23 cellular contexts compared by ENCODE assay signal in genomic region chr17:1872976-1873375, GRCh38. TPM values are rescaled to one million over a fixed set of nuclear protein-coding genes. Genes with fewer than 3 reads are reported as not detected.
DNase-seq lines count a peak whose midpoint lies in the region; ATAC-seq and TF ChIP-seq lines count a peak whose summit lies in the region.
"Had no signal": no experiment of that assay in that cellular context is flagged by ENCODE, and none has a peak within 500 bp of the region (broad histone marks: within the 10 kb centered on the region; RNA-seq: fewer than 3 reads in every experiment).

No MANE protein-coding gene starts in this region.

- no peak for TF ChIP-seq CTCF in CD4-positive, alpha-beta T cell (IDR thresholded peaks at IDR 0.05)

- CTCF ChIA-PET in CD4-positive, alpha-beta T cell (lab: Charles Lee): interaction anchor here (2.6 kb wide), 1 partner anchor 9 kb away, joined by 6 read pairs; no protein-coding TSS in a partner anchor

- peak overlapping the region; percentile 84 for H3K27ac Mint-ChIP-seq in CD4-positive, alpha-beta T cell
- H3K27ac Mint-ChIP-seq in T-helper 17 cell: peak overlapping the region; percentile 98
- H3K27ac Mint-ChIP-seq in central memory CD8-positive, alpha-beta T cell (ENCODE audit: low read depth): peak overlapping the region; percentile 66

- H3K27me3 ChIP-seq in CD4-positive, alpha-beta T cell (ENCODE audit: control insufficient read depth, insufficient read depth, low read length): no peaks in the 10 kb centered on the region
- H3K27me3 ChIP-seq: BLaER1 treated with 17β-estradiol and CSF1 and Interleukin-3, amounts not matched to agents 10 nM and 100 nM had no signal

- no peak overlapping the region for H3K27ac ChIP-seq in CD4-positive, alpha-beta T cell (ENCODE audit: low read depth, low read length)
- H3K27ac ChIP-seq: BLaER1 treated with 17β-estradiol and CSF1 and Interleukin-3, amounts not matched to agents 10 nM and 100 nM; HL-60; lower lobe of right lung had no signal

- no peaks in the 10 kb centered on the region for H3K27me3 Mint-ChIP-seq in CD4-positive, alpha-beta T cell
- no peaks in the 10 kb centered on the region for H3K27me3 Mint-ChIP-seq in T-helper 17 cell
- no peaks in the 10 kb centered on the region for H3K27me3 Mint-ChIP-seq in central memory CD8-positive, alpha-beta T cell

- intact Hi-C loops in CD4-positive, alpha-beta T cell (cut with DNase I, micrococcal nuclease): loop anchor here in 1 of 2 experiments (5.0 kb wide), 2 partner anchors 46 to 159 kb away; partner anchors contain the start of genes DPH1 and SMYD4

- POLR2A ChIA-PET in CD4-positive, alpha-beta T cell (lab: Charles Lee): interaction anchor here (3.5 kb wide), 1 partner anchor 43 kb away, joined by 16 read pairs; the partner anchor contains the start of genes RPA1 and SMYD4

- H3K9me3 ChIP-seq in CD4-positive, alpha-beta T cell (ENCODE audit: control insufficient read depth, low read length): no peaks in the 10 kb centered on the region
- H3K9me3 ChIP-seq in T-helper 17 cell (ENCODE audit: control insufficient read depth, low read length, poor library complexity, severe bottlenecking): no peaks in the 10 kb centered on the region
- H3K9me3 ChIP-seq: BLaER1 treated with 17β-estradiol and CSF1 and Interleukin-3, amounts not matched to agents 10 nM and 100 nM; lower lobe of right lung; SK-N-SH had no signal

- H3K4me1 Mint-ChIP-seq in CD4-positive, alpha-beta T cell (ENCODE audit: low read depth): peaks cover 45% of the 10 kb centered on the region
- peaks cover 43% of the 10 kb centered on the region for H3K4me1 Mint-ChIP-seq in T-helper 17 cell
- peaks cover 34% of the 10 kb centered on the region for H3K4me1 Mint-ChIP-seq in central memory CD8-positive, alpha-beta T cell

- H3K9me3 Mint-ChIP-seq in CD4-positive, alpha-beta T cell: no peaks in the 10 kb centered on the region
- no peaks in the 10 kb centered on the region for H3K9me3 Mint-ChIP-seq in central memory CD8-positive, alpha-beta T cell

- ATAC-seq in CD4-positive, alpha-beta T cell (ENCODE audit: poor library complexity): no peak
- no peak for ATAC-seq in T-helper 17 cell
- no peak for ATAC-seq in central memory CD8-positive, alpha-beta T cell (replicated peaks; ENCODE audit: extremely low read depth, poor library complexity, severe bottlenecking)
- ATAC-seq in HG03457 (IDR thresholded peaks at IDR 0.05; ENCODE audit: unreplicated experiment): no peak
- ATAC-seq: GM12878, lower lobe of right lung had no signal

- H3K36me3 Mint-ChIP-seq in CD4-positive, alpha-beta T cell (ENCODE audit: low read depth): peaks cover 53% of the 10 kb centered on the region
- peaks cover 15% of the 10 kb centered on the region for H3K36me3 Mint-ChIP-seq in T-helper 17 cell (ENCODE audit: low read depth)
- peaks cover 53% of the 10 kb centered on the region for H3K36me3 Mint-ChIP-seq in central memory CD8-positive, alpha-beta T cell (ENCODE audit: insufficient read depth)

- peak; percentile 30 for DNase-seq in activated CD4-positive, alpha-beta T cell treated with anti-CD3 and anti-CD28 coated beads for 48 hours
- no peak for DNase-seq in activated CD4-positive, alpha-beta T cell treated with anti-CD3 and anti-CD28 coated beads for 1 hour
- no peak for DNase-seq in CD4-positive, alpha-beta T cell
- no peak for DNase-seq in T-helper 17 cell
- no peak for DNase-seq in central memory CD8-positive, alpha-beta T cell (ENCODE audit: low spot score in 2 of 2)
- no peak for DNase-seq in NCI-H69 (lab: John Stamatoyannopoulos, UW)
- no peak for DNase-seq in 8988T
- DNase-seq: activated effector memory CD4-positive, alpha-beta T cell treated with Interleukin-2 at 50 U/mL for 16 hours; erythroblast; foreskin melanocyte; GDM1; lower lobe of right lung; NCI-H1417; NCI-H2107; NCI-H524; occipital lobe; retina; RPMI8226; SK-N-SH had no signal

- peak overlapping the region; percentile 59 for H3K4me3 Mint-ChIP-seq in CD4-positive, alpha-beta T cell
- H3K4me3 Mint-ChIP-seq in T-helper 17 cell: peak overlapping the region; percentile 85
- H3K4me3 Mint-ChIP-seq in central memory CD8-positive, alpha-beta T cell: peak overlapping the region; percentile 10

RNA-seq across cellular contexts. Expression of gene RPA1, which starts 43.2 kb away (rescaled TPM):
- 10 to 100 TPM; 38.6 to 38.7 TPM for total RNA-seq in CD4-positive, alpha-beta T cell
- 10 to 100 TPM; 67.4 to 81.4 TPM for total RNA-seq in T-helper 17 cell

RNA-seq across cellular contexts. Expression of gene SMYD4, which starts 43.3 kb away (rescaled TPM):
- 10 to 100 TPM in 1 of 2 experiments, 1 to 10 TPM in 1; 9.3 to 10.6 TPM for total RNA-seq in CD4-positive, alpha-beta T cell
- total RNA-seq in T-helper 17 cell: 10 to 100 TPM; 16.0 to 16.8 TPM

Comparison
In these comparisons a context has a peak if more than half of its experiments do, and no peak if none do; other contexts are left out.
1. H3K4me3 Mint-ChIP-seq: peak in every context shown above with its lines; median percentile 85 in T-helper 17 cell; 59 in CD4-positive, alpha-beta T cell; 10 in central memory CD8-positive, alpha-beta T cell.